12 cellular contexts compared by ENCODE assay signal in the genomic region with DNA sequence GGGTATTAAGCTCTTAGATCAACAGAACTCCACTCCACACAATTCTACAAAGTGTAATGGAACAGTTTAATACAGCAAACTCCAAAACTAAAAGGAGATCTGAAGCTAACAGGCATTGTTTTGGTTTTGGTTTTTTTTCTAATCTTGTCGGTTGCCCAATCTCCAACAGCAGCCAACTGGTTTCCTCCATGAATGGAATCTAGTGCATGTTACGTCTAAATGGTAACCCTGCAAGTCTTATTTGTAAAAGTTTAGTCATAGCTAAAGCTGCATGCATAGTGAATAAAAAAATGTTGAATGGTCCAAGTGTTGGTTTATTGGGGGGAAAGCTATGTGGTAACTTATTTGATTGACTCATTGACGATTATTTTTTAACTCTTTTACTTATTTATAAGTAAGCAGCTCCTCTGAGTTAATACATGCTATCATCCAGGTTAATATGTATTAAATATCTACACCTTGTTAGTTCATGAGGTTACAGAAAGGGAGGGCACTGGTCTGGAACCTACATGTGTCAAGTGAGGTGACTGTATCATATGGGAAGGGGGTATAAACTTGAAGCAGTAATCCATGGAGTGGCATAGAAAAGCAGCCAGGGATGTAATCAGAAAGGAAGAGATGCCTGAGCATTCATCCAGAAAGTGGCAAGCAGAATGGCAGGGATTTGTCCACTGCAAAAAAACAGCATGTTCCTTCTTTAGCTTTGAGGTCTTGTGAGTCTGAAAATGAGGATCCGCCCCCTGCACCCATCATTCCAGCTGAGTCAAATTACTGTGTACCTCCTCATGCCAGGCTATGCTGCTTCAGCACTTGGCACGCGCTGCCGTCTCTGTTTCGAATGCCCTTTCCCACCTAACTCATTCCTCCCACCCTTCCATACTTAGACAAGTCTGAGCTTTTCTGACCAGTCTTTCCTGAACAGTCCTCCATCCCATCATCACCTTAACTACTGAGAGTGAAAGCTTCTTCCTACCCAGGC.
DNase-seq lines count a peak whose midpoint lies in the region; ATAC-seq and TF ChIP-seq lines count a peak whose summit lies in the region.
"Had no signal": no experiment of that assay in that cellular context is flagged by ENCODE, and none has a peak within 500 bp of the region (broad histone marks: within the 10 kb centered on the region; RNA-seq: fewer than 3 reads in every experiment).

No MANE protein-coding gene starts in this region.

- H3K4me3 Mint-ChIP-seq in MCF 10A (ENCODE audit: unreplicated experiment), result peak overlapping the region; percentile 2

- H3K27ac Mint-ChIP-seq in MCF 10A (ENCODE audit: low read depth, unreplicated experiment), result peak overlapping the region; percentile 72

- TF ChIP-seq POLR2A in breast epithelium (IDR thresholded peaks at IDR 0.05), result no peak

- H3K4me1 ChIP-seq in breast epithelium, result no peaks in the 10 kb centered on the region

- no peaks in the 10 kb centered on the region for H3K36me3 Mint-ChIP-seq in MCF 10A (ENCODE audit: insufficient read depth, unreplicated experiment)

- ATAC-seq in left lobe of liver (peak; percentile 75), GM19035 (IDR thresholded peaks at IDR 0.05; ENCODE audit: unreplicated experiment) (no peak)

- H3K36me3 ChIP-seq in breast epithelium, result no peaks in the 10 kb centered on the region

- intact Hi-C loops in MCF 10A (cut with micrococcal nuclease), result loop anchor here (2.0 kb wide), 4 partner anchors 59 to 115 kb away; no protein-coding TSS in a partner anchor
- intact Hi-C loops in breast epithelium (cut with DNase I; ENCODE audit: low total_unique reads), result no loop called here

- no TSS peak for BruUV-seq in MCF 10A (replicated peaks; lab: Mats Ljungman, UMichigan)

- TF ChIP-seq CTCF in MCF 10A (IDR thresholded peaks at IDR 0.05; ENCODE audit: unreplicated experiment), result no peak
- no peak for TF ChIP-seq CTCF in breast epithelium (IDR thresholded peaks at IDR 0.05)
- TF ChIP-seq CTCF in choroid plexus epithelial cell (conservative IDR thresholded peaks at IDR 0.05; ENCODE audit: low read depth, low read length), result no peak

- no peaks in the 10 kb centered on the region for H3K9me3 Mint-ChIP-seq in MCF 10A (ENCODE audit: unreplicated experiment)

- no peak overlapping the region for H3K27ac ChIP-seq in breast epithelium

- POLR2A ChIA-PET in MCF 10A (lab: Yijun Ruan, JAX), result interaction anchor here (0.7 to 2.6 kb wide), 17 partner anchors 8 to 937 kb away, joined by 3 to 14 read pairs (median 4); a partner anchor contains a TSS

- H3K4me3 ChIP-seq in breast epithelium, result no peak overlapping the region
- H3K4me3 ChIP-seq in choroid plexus epithelial cell (ENCODE audit: low read depth, low read length), result no peak overlapping the region

- in situ Hi-C loops in G401 (cut with HindIII; ENCODE audit: low sequenced_read_pairs), result no loop called here

- CTCF ChIA-PET in MCF 10A (lab: Yijun Ruan, JAX), result interaction anchor here (0.6 to 1.2 kb wide), 6 partner anchors 9 to 156 kb away, joined by 3 to 5 read pairs (median 3); no protein-coding TSS in a partner anchor

- DNase-seq in MCF 10A (ENCODE audit: unreplicated experiment), result peak; percentile 71
- DNase-seq in breast epithelium (ENCODE audit: low spot score in 2 of 2), result no peak
- peak; percentile 87 for DNase-seq in choroid plexus epithelial cell (ENCODE audit: low read depth)
- no peak for DNase-seq in left lobe of liver (ENCODE audit: low spot score)
- no peak for DNase-seq in mesenteric fat pad (ENCODE audit: low spot score)
- no peak for DNase-seq in G401 (ENCODE audit: low spot score)
- DNase-seq in stimulated activated CD4-positive, alpha-beta T cell treated with anti-CD3 and anti-CD28 coated beads, Interleukin-15, amount 100 ng/mL, for 24 hours, result no peak
- DNase-seq: 8988T; activated effector memory CD4-positive, alpha-beta T cell treated with Interleukin-2 at 50 U/mL for 16 hours; MM.1S; NCI-H82 had no signal

- H3K4me1 Mint-ChIP-seq in MCF 10A (ENCODE audit: insufficient read depth, unreplicated experiment), result peaks cover 32% of the 10 kb centered on the region

- H3K27me3 Mint-ChIP-seq in MCF 10A (ENCODE audit: insufficient read depth, unreplicated experiment), result no peaks in the 10 kb centered on the region

- no peaks in the 10 kb centered on the region for H3K27me3 ChIP-seq in breast epithelium

- no peaks in the 10 kb centered on the region for H3K9me3 ChIP-seq in breast epithelium

Comparison
In these comparisons a context has a peak if more than half of its experiments do, and no peak if none do; other contexts are left out.
1. DNase-seq: peak in MCF 10A (single experiment) and choroid plexus epithelial cell (single experiment); none in breast epithelium (0 of 2), left lobe of liver (single experiment), mesenteric fat pad (single experiment), G401 (single experiment) and stimulated activated CD4-positive, alpha-beta T cell treated with anti-CD3 and anti-CD28 coated beads, Interleukin-15, amount 100 ng/mL, for 24 hours (single experiment).